Comparison of ENCODE assay signal across 36 cellular contexts in genomic region chr1:167184081-167184480, GRCh38.
"Had no signal": no experiment of that assay in that cellular context is flagged by ENCODE, and none has a peak within 500 bp of the region (broad histone marks: within the 10 kb centered on the region; RNA-seq: fewer than 3 reads in every experiment).

No MANE protein-coding gene starts in this region.

- H3K4me3 Mint-ChIP-seq: activated B cell treated with CpG ODN at 0.5 μM for 24 hours; activated CD4-positive, alpha-beta memory T cell treated with anti-CD3 and anti-CD28 coated beads for 36 hours; activated CD4-positive, alpha-beta T cell treated with anti-CD3 and anti-CD28 coated beads, Interleukin-2, amount 10 ng/mL, durations not matched to agents 24 days and 14 days; activated CD8-positive, alpha-beta T cell treated with anti-CD3 and anti-CD28 coated beads for 36 hours; activated naive CD4-positive, alpha-beta T cell treated with anti-CD3 and anti-CD28 coated beads for 36 hours; activated naive CD8-positive, alpha-beta T cell treated with anti-CD3 and anti-CD28 coated beads for 36 hours; activated T-cell treated with anti-CD3 and anti-CD28 coated beads, Interleukin-2, amount 50 U/mL, for 4 hours; activated T-cell treated with anti-CD3 and anti-CD28 coated beads, Interleukin-2, amount 50 U/mL, for 72 hours; activated T-helper 1 cell treated with anti-CD3 and anti-CD28 coated beads, Interleukin-12 subunit alpha, Interleukin-12 subunit beta, Interleukin-2, Interleukin-4 antibody, amounts not matched to agents 30 ng/mL and 10 ng/mL and 1 ng/mL, durations not matched to agents 14 hours and 24 hours and 36 hours; activated T-helper 17 cell treated with anti-CD3 and anti-CD28 coated beads, Interleukin-2, amount 50 U/mL, for 72 hours; T-helper 1 cell treated with Interleukin-12 subunit alpha and Interleukin-12 subunit beta and Interleukin-4 antibody, amounts not matched to agents 30 μg/mL and 1 μg/mL, for 36 hours; T-helper 2 cell treated with Interferon-gamma antibody and Interleukin-4, amounts not matched to agents 5 μg/mL and 100 μg/mL, for 36 hours had no signal

- H3K36me3 Mint-ChIP-seq: activated CD4-positive, alpha-beta memory T cell treated with anti-CD3 and anti-CD28 coated beads for 36 hours; activated naive CD4-positive, alpha-beta T cell treated with anti-CD3 and anti-CD28 coated beads, Interleukin-2, amount 50 U/mL, for 72 hours; activated naive CD8-positive, alpha-beta T cell treated with anti-CD3 and anti-CD28 coated beads for 36 hours had no signal

- H3K4me1 ChIP-seq: body of pancreas, breast epithelium had no signal

- H3K4me1 Mint-ChIP-seq: activated B cell treated with CpG ODN at 0.5 μM for 24 hours; activated CD4-positive, alpha-beta T cell treated with anti-CD3 and anti-CD28 coated beads, Interleukin-2, amount 10 ng/mL, durations not matched to agents 24 days and 14 days; activated naive CD8-positive, alpha-beta T cell treated with anti-CD3 and anti-CD28 coated beads for 36 hours; activated T-helper 17 cell treated with anti-CD3 and anti-CD28 coated beads, Interleukin-2, amount 50 U/mL, for 72 hours had no signal

- DNase-seq: activated B cell treated with CpG ODN at 0.5 μM for 24 hours; activated CD4-positive, alpha-beta memory T cell treated with anti-CD3 and anti-CD28 coated beads for 36 hours; activated CD4-positive, alpha-beta T cell treated with anti-CD3 and anti-CD28 coated beads for 4 hours; activated CD4-positive, alpha-beta T cell treated with anti-CD3 and anti-CD28 coated beads, Interleukin-2, amount 10 ng/mL, durations not matched to agents 24 days and 14 days; activated CD4-positive, alpha-beta T cell treated with anti-CD3 and anti-CD28 coated beads, Interleukin-2, amount 50 U/mL, for 1 hour; activated CD4-positive, alpha-beta T cell treated with anti-CD3 and anti-CD28 coated beads, Interleukin-2, amount 50 U/mL, for 4 hours; activated CD4-positive, CD25-positive, alpha-beta regulatory T cell treated with anti-CD3 and anti-CD28 coated beads, Interleukin-2, amount 50 U/mL, for 72 hours; activated CD8-positive, alpha-beta memory T cell treated with anti-CD3 and anti-CD28 coated beads, Interleukin-2, amount 50 U/mL, for 4 hours; activated CD8-positive, alpha-beta T cell treated with anti-CD3 and anti-CD28 coated beads for 36 hours; activated effector memory CD4-positive, alpha-beta T cell treated with anti-CD3 and anti-CD28 coated beads, Interleukin-2, amount 50 U/mL, for 16 hours; activated gamma-delta T cell treated with Interleukin-2 at 50 U/mL for 16 hours; activated naive CD4-positive, alpha-beta T cell; activated naive CD4-positive, alpha-beta T cell treated with anti-CD3 and anti-CD28 coated beads for 36 hours; activated naive CD4-positive, alpha-beta T cell treated with anti-CD3 and anti-CD28 coated beads, Interleukin-2, amount 50 U/mL, for 16 hours; activated naive CD8-positive, alpha-beta T cell treated with anti-CD3 and anti-CD28 coated beads for 36 hours; activated T-cell treated with anti-CD3 and anti-CD28 coated beads for 4 hours; activated T-cell treated with anti-CD3 and anti-CD28 coated beads, Interleukin-2, amount 50 U/mL, for 1 hour; activated T-cell treated with anti-CD3 and anti-CD28 coated beads, Interleukin-2, amount 50 U/mL, for 4 hours; activated T-cell treated with anti-CD3 and anti-CD28 coated beads, Interleukin-2, amount 50 U/mL, for 72 hours; adrenal gland; amniotic stem cell; aorta; body of pancreas; brain microvascular endothelial cell; central memory CD4-positive, alpha-beta T cell; T-helper 2 cell; T-helper 9 cell had no signal

- FAIRE-seq: astrocyte, TTC549 had no signal

- H3K36me3 ChIP-seq: adrenal gland, brain microvascular endothelial cell, breast epithelium had no signal

- H3K4me3 ChIP-seq: adrenal gland, body of pancreas, breast epithelium had no signal

- H3K9me3 Mint-ChIP-seq: activated B cell treated with CpG ODN at 0.5 μM for 24 hours; activated CD4-positive, alpha-beta memory T cell treated with anti-CD3 and anti-CD28 coated beads for 36 hours; activated CD4-positive, alpha-beta T cell treated with anti-CD3 and anti-CD28 coated beads, Interleukin-2, amount 10 ng/mL, durations not matched to agents 24 days and 14 days; activated CD8-positive, alpha-beta T cell treated with anti-CD3 and anti-CD28 coated beads for 36 hours; activated naive CD4-positive, alpha-beta T cell treated with anti-CD3 and anti-CD28 coated beads for 36 hours; activated naive CD4-positive, alpha-beta T cell treated with anti-CD3 and anti-CD28 coated beads, Interleukin-2, amount 50 U/mL, for 72 hours; activated naive CD8-positive, alpha-beta T cell treated with anti-CD3 and anti-CD28 coated beads for 36 hours; activated T-cell treated with anti-CD3 and anti-CD28 coated beads, Interleukin-2, amount 50 U/mL, for 4 hours; activated T-cell treated with anti-CD3 and anti-CD28 coated beads, Interleukin-2, amount 50 U/mL, for 72 hours; activated T-helper 17 cell treated with anti-CD3 and anti-CD28 coated beads, Interleukin-2, amount 50 U/mL, for 72 hours; T-helper 1 cell treated with Interleukin-12 subunit alpha and Interleukin-12 subunit beta and Interleukin-4 antibody, amounts not matched to agents 30 μg/mL and 1 μg/mL, for 36 hours; T-helper 2 cell treated with Interferon-gamma antibody and Interleukin-4, amounts not matched to agents 5 μg/mL and 100 μg/mL, for 36 hours had no signal

- H3K27ac Mint-ChIP-seq: activated B cell treated with CpG ODN at 0.5 μM for 24 hours; activated CD4-positive, alpha-beta memory T cell treated with anti-CD3 and anti-CD28 coated beads for 36 hours; activated CD4-positive, alpha-beta T cell treated with anti-CD3 and anti-CD28 coated beads, Interleukin-2, amount 10 ng/mL, durations not matched to agents 24 days and 14 days; activated CD8-positive, alpha-beta T cell treated with anti-CD3 and anti-CD28 coated beads for 36 hours; activated naive CD4-positive, alpha-beta T cell treated with anti-CD3 and anti-CD28 coated beads for 36 hours; activated naive CD4-positive, alpha-beta T cell treated with anti-CD3 and anti-CD28 coated beads, Interleukin-2, amount 50 U/mL, for 72 hours; activated naive CD8-positive, alpha-beta T cell treated with anti-CD3 and anti-CD28 coated beads for 36 hours; activated T-cell treated with anti-CD3 and anti-CD28 coated beads, Interleukin-2, amount 50 U/mL, for 72 hours; activated T-helper 1 cell treated with anti-CD3 and anti-CD28 coated beads, Interleukin-12 subunit alpha, Interleukin-12 subunit beta, Interleukin-2, Interleukin-4 antibody, amounts not matched to agents 30 ng/mL and 10 ng/mL and 1 ng/mL, durations not matched to agents 14 hours and 24 hours and 36 hours; activated T-helper 17 cell treated with anti-CD3 and anti-CD28 coated beads, Interleukin-2, amount 50 U/mL, for 72 hours; T-helper 1 cell treated with Interleukin-12 subunit alpha and Interleukin-12 subunit beta and Interleukin-4 antibody, amounts not matched to agents 30 μg/mL and 1 μg/mL, for 36 hours; T-helper 2 cell treated with Interferon-gamma antibody and Interleukin-4, amounts not matched to agents 5 μg/mL and 100 μg/mL, for 36 hours had no signal

- H3K27ac ChIP-seq: adrenal gland, body of pancreas, brain microvascular endothelial cell, breast epithelium, VCaP had no signal

- H3K9me3 ChIP-seq: adrenal gland, body of pancreas, breast epithelium had no signal

- H3K27me3 Mint-ChIP-seq: activated CD8-positive, alpha-beta T cell treated with anti-CD3 and anti-CD28 coated beads for 36 hours; activated naive CD8-positive, alpha-beta T cell treated with anti-CD3 and anti-CD28 coated beads for 36 hours had no signal
